9 cellular contexts compared by ENCODE assay signal in the genomic region with DNA sequence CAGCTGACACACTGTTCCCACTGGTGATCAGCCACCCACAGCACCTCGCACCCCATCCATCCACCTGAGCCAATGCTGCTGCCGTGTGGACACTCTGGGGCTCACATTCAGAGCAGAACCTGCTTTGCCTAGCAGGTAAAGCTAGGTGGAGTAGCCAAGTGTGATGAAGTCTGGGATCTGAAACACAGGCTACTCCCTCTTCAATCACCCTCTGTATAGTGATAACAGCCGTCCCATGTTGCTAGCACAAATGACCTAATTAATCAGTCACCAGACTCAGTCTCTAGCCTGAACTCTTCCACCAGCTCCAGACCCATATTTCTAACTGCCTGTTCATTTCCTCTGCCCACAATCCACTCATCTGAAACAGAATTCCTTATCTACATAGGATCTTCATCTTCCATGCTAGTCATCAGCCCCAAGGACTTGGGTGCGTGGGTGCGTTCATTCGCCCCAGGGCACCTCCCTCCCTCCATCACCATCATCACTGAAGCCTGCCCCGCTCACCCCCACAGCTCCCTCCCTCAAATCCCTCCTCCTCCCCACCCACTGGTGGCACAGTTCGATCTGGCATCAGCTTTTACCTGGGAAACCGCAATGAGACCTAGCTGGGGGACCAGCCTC. TPM values are rescaled to one million over a fixed set of nuclear protein-coding genes. Genes with fewer than 3 reads are reported as not detected.
A peak's percentile ranks its signal among the peaks of the same experiment; 100 is the strongest.
DNase-seq lines count a peak whose midpoint lies in the region; ATAC-seq and TF ChIP-seq lines count a peak whose summit lies in the region.
"Had no signal": no experiment of that assay in that cellular context is flagged by ENCODE, and none has a peak within 500 bp of the region (broad histone marks: within the 10 kb centered on the region; RNA-seq: fewer than 3 reads in every experiment).

No MANE protein-coding gene starts in this region.

- POLR2A ChIA-PET in SK-N-SH (lab: Yijun Ruan, JAX) = no interaction called here

- no peak overlapping the region for H2AFZ ChIP-seq in SK-N-SH (ENCODE audit: low read depth)

- no peaks in the 10 kb centered on the region for H3K27me3 ChIP-seq in SK-N-SH (ENCODE audit: insufficient read depth)
- H3K27me3 ChIP-seq: ovary had no signal

- H3K79me2 ChIP-seq in SK-N-SH (ENCODE audit: insufficient read depth) = peaks cover 100% of the 10 kb centered on the region

- H3K36me3 Mint-ChIP-seq in neural crest cell (ENCODE audit: low read depth) = peaks cover 10% of the 10 kb centered on the region

- peak; percentile 39; the same call in 1 of the 2 replicates for TF ChIP-seq RAD21 in SK-N-SH (IDR thresholded peaks at IDR 0.05; ENCODE audit: low read length)

- no peak overlapping the region for H3K4me3 Mint-ChIP-seq in neural crest cell

- DNase-seq in GM12864 (ENCODE audit: low read depth) (no peak), SK-N-SH (peak; percentile 52), neural crest cell (ENCODE audit: low read depth, low spot score) (no peak), HuH-7 (ENCODE audit: low spot score) (no peak), OCI-M1 (lab: John Stamatoyannopoulos, UW) (no peak), COR-L47 (lab: John Stamatoyannopoulos, UW) (no peak)
- DNase-seq in effector CD4-positive, alpha-beta T cell = peak; percentile 31
- DNase-seq: ovary had no signal

- H3K27ac Mint-ChIP-seq in neural crest cell (ENCODE audit: unreplicated experiment) = peak overlapping the region; percentile 76

- peaks cover 86% of the 10 kb centered on the region for H4K20me1 ChIP-seq in SK-N-SH (ENCODE audit: insufficient read depth)

- peaks cover 9% of the 10 kb centered on the region for H3F3A ChIP-seq in SK-N-SH (replicated peaks; ENCODE audit: insufficient read depth)

- peak overlapping the region; percentile 6 to 47; a peak in 3 of 4 replicates for H3K27ac ChIP-seq in SK-N-SH (ENCODE audit: low read depth in 2 of 2, low read length in 1 of 2)
- H3K27ac ChIP-seq: ovary had no signal

- CTCF ChIA-PET in SK-N-SH (lab: Yijun Ruan, JAX) = interaction anchor here (0.8 to 1.5 kb wide), 6 partner anchors 9 to 116 kb away, joined by 3 to 6 read pairs (median 4); no protein-coding TSS in a partner anchor

- no peak for ATAC-seq in GM18873 (IDR thresholded peaks at IDR 0.05; ENCODE audit: low FRiP score, unreplicated experiment)

- 0 out of 2 replicates have a peak overlapping the region, but pooled peaks have one; percentile 41 for H3K4me2 ChIP-seq in SK-N-SH

- no peaks in the 10 kb centered on the region for H3K9me3 ChIP-seq in SK-N-SH
- H3K9me3 ChIP-seq: ovary had no signal

- H3K4me1 ChIP-seq in SK-N-SH (ENCODE audit: control insufficient read depth in 1 of 2, insufficient read depth in 2 of 2, low read depth in 1 of 2, low read length in 1 of 2) = peaks cover 18 to 20% of the 10 kb centered on the region in 2 experiments; a peak in 2 of 4 replicates

- no peaks in the 10 kb centered on the region for H3K9me3 Mint-ChIP-seq in neural crest cell

- peaks cover 52% of the 10 kb centered on the region for H3K4me1 Mint-ChIP-seq in neural crest cell

- H3K9me2 ChIP-seq in SK-N-SH = no peaks in the 10 kb centered on the region

- TF ChIP-seq EP300 in SK-N-SH (IDR thresholded peaks at IDR 0.05; ENCODE audit: borderline replicate concordance in 1 of 2, low read depth in 1 of 2, low read length in 1 of 2) = no peak

- H3K4me3 ChIP-seq in GM12864 (ENCODE audit: low read depth, low read length) (no peak overlapping the region), SK-N-SH (ENCODE audit: low read depth in 2 of 2, low read length in 1 of 2) (no peak overlapping the region)
- H3K4me3 ChIP-seq: ovary had no signal

- no peaks in the 10 kb centered on the region for H3K27me3 Mint-ChIP-seq in neural crest cell (ENCODE audit: low read depth)

- 62% methylated on average over 9 of the region's 9 CpGs for WGBS in SK-N-SH (ENCODE audit: low lambda C conversion rate)

- no peak overlapping the region for H3K9ac ChIP-seq in SK-N-SH

- H3K36me3 ChIP-seq in SK-N-SH (replicated peaks in 1 of 2; ENCODE audit: control insufficient read depth in 1 of 2, insufficient read depth in 2 of 2, low read length in 1 of 2) = no peaks in the 10 kb centered on the region
- H3K36me3 ChIP-seq: ovary had no signal

- TF ChIP-seq CTCF in GM12864 (IDR thresholded peaks at IDR 0.05; ENCODE audit: low read depth, low read length, missing control alignments) = peak; percentile 14
- no peak for TF ChIP-seq CTCF in SK-N-SH (IDR thresholded peaks at IDR 0.05)
- no peak for TF ChIP-seq CTCF in neural crest cell (conservative IDR thresholded peaks at IDR 0.05)

TF ChIP-seq in SK-N-SH, 30 proteins besides CTCF, POLR2A, EP300 and RAD21:
- TF ChIP-seq RFX5 (IDR thresholded peaks at IDR 0.05; ENCODE audit: low read length) (no peak), CHD2 (IDR thresholded peaks at IDR 0.05; ENCODE audit: low read length, partially characterized antibody) (no peak), ELF1 (IDR thresholded peaks at IDR 0.05) (no peak), JUND (IDR thresholded peaks at IDR 0.05) (no peak), FOSL2 (IDR thresholded peaks at IDR 0.05; ENCODE audit: borderline replicate concordance, low read depth) (no peak), GATA2 (CRISPR knock-in tag; IDR thresholded peaks at IDR 0.05) (peak; percentile 35), NFIC (IDR thresholded peaks at IDR 0.05; ENCODE audit: borderline replicate concordance) (no peak)
- TF ChIP-seq, protein P1, sequence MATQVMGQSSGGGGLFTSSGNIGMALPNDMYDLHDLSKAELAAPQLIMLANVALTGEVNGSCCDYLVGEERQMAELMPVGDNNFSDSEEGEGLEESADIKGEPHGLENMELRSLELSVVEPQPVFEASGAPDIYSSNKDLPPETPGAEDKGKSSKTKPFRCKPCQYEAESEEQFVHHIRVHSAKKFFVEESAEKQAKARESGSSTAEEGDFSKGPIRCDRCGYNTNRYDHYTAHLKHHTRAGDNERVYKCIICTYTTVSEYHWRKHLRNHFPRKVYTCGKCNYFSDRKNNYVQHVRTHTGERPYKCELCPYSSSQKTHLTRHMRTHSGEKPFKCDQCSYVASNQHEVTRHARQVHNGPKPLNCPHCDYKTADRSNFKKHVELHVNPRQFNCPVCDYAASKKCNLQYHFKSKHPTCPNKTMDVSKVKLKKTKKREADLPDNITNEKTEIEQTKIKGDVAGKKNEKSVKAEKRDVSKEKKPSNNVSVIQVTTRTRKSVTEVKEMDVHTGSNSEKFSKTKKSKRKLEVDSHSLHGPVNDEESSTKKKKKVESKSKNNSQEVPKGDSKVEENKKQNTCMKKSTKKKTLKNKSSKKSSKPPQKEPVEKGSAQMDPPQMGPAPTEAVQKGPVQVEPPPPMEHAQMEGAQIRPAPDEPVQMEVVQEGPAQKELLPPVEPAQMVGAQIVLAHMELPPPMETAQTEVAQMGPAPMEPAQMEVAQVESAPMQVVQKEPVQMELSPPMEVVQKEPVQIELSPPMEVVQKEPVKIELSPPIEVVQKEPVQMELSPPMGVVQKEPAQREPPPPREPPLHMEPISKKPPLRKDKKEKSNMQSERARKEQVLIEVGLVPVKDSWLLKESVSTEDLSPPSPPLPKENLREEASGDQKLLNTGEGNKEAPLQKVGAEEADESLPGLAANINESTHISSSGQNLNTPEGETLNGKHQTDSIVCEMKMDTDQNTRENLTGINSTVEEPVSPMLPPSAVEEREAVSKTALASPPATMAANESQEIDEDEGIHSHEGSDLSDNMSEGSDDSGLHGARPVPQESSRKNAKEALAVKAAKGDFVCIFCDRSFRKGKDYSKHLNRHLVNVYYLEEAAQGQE (IDR thresholded peaks at IDR 0.05; ENCODE audit: low read depth, low read length) = no peak
TF ChIP-seq in SK-N-SH: peak in this region for 1.

RNA-seq across cellular contexts. Expression of gene STK24, which starts 19.8 kb away (rescaled TPM):
- polyA plus RNA-seq in SK-N-SH (2012; rRNA removed) = 17.1 and 30.5 TPM in 2 replicates
- polyA plus RNA-seq in SK-N-SH (2012; cell fraction: cytosol; rRNA removed) = 37.7 and 54.1 TPM in 2 replicates
- 25.0 and 27.8 TPM in 2 replicates for polyA plus RNA-seq in SK-N-SH (2012; cell fraction: nucleus; rRNA removed)
- 113 and 114 TPM in 2 replicates for total RNA-seq in neural crest cell

Comparison
In these comparisons a context has a peak if more than half of its experiments do, and no peak if none do; other contexts are left out.
1. DNase-seq: peak in SK-N-SH (single experiment) and effector CD4-positive, alpha-beta T cell (single experiment); none in GM12864 (single experiment), neural crest cell (single experiment), HuH-7 (single experiment), OCI-M1 (single experiment) and COR-L47 (single experiment).